Comparison of ENCODE assay signal across 9 cellular contexts in the genomic region with DNA sequence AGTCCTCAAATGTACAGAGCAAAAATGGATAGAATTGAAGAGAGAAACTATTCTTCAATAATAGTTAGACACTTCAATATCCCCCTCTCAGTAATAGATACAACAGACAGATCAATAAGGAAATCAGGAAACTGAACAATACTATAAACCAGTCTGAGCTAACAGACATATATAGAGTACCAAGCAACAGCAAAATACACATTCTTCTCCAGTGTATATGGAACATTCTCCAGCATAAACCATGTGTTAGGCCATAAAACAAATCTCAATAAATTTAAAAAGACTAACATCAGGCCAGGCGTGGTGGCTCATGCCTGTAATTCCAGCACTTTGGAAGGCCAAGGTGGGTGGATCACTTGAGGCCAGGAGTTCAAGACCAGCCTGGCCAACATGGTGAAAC.
"Had no signal": no experiment of that assay in that cellular context is flagged by ENCODE, and none has a peak within 500 bp of the region (broad histone marks: within the 10 kb centered on the region; RNA-seq: fewer than 3 reads in every experiment).

No MANE protein-coding gene starts in this region.

- H3K36me3 ChIP-seq: HAP-1 had no signal

- ATAC-seq: GM23338, HCT116 had no signal

- H3K9me3 ChIP-seq: HAP-1 had no signal

- H3K4me3 ChIP-seq: GM23248, GM23338, HAP-1 had no signal

- DNase-seq: GM23248, GOT3, H7, H9, HCEC 1CT, HFFc6 had no signal
